8 cellular contexts compared by ENCODE assay signal in the genomic region with DNA sequence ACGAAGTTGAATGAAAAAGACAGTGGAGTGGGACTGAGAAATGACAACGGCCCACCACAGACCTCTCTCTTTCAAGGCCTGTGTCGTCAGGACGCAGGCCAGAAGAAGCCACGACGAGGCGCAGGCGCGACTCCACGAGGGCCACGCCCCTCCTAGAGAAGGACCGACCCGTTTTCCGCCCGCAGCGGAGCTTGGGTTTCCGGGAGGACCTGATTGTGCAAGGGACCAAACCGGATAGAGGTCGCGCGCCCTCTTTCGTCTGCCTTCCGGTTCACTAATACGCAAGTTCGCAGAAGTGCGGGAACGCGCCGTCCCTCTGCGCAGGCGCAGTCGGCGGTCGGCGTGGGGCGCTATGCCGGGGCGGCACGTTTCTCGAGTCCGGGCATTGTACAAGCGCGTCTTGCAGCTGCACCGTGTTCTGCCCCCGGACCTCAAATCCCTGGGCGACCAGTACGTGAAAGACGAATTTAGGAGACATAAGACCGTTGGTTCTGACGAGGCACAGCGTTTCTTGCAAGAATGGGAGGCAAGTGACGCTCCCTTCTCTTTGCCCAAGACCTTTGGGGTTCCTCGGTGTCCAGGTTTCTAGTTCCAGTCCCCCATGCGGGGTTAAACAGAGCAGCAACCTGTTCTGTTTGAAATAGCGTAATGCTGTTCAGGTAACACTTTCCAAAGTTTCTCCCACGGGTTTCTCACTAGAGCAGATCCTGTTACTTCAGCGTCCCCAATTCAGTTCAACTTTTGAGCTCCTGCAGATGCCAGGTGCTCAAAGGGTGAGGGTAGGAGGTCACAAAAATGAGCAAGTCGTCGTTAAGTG.
A peak's percentile ranks its signal among the peaks of the same experiment; 100 is the strongest.
DNase-seq lines count a peak whose midpoint lies in the region; ATAC-seq lines count a peak whose summit lies in the region.

A gene (plus strand): TSS at position 327 of the 817 bp plus-strand sequence. CDS start 26 bp downstream, at position 353.

- ATAC-seq in GM19025 (IDR thresholded peaks at IDR 0.05; ENCODE audit: low read depth, unreplicated experiment) (peak; percentile 96), HG03342 (IDR thresholded peaks at IDR 0.05; ENCODE audit: unreplicated experiment) (peak; percentile 93)

- DNase-seq in AG20443 (ENCODE audit: low spot score) (peak; percentile 99), NCI-H446 (lab: John Stamatoyannopoulos, UW) (peak; percentile 92 to 97), cerebellar cortex (ENCODE audit: low spot score) (peak; percentile 94), islet precursor cell (peak; percentile 99)
- DNase-seq in activated CD4-positive, CD25-positive, alpha-beta regulatory T cell treated with anti-CD3 and anti-CD28 coated beads, Interleukin-2, amount 50 U/mL, for 16 hours (ENCODE audit: low read depth, low spot score), result peak; percentile 98
- peak; percentile 95 to 98 (median 97) for DNase-seq in stimulated activated CD4-positive, alpha-beta T cell treated with anti-CD3 and anti-CD28 coated beads, Interleukin-12 subunit alpha, Interleukin-12 subunit beta, amount 100 ng/mL, for 48 hours (ENCODE audit: low read depth in 2 of 3, low spot score in 1 of 3)

Comparison
In these comparisons a context has a peak if more than half of its experiments do, and no peak if none do; other contexts are left out.
1. Peak in every context shown above with its lines: DNase-seq and ATAC-seq.